31 cellular contexts compared by ENCODE assay signal in genomic region chrX:130803537-130803936, GRCh38.
"Had no signal": no experiment of that assay in that cellular context is flagged by ENCODE, and none has a peak within 500 bp of the region (broad histone marks: within the 10 kb centered on the region; RNA-seq: fewer than 3 reads in every experiment).

No MANE protein-coding gene starts in this region.

- H3K36me3 Mint-ChIP-seq: natural killer cell; neural progenitor cell; stimulated activated memory B cell treated with anti-CD40 and anti-IgM and Interleukin-4, amounts not matched to agents 10 μg/mL and 1 μg/mL and 100 μg/mL, for 72 hours; type B pancreatic cell had no signal

- H3K4me3 Mint-ChIP-seq: natural killer cell; nephron; neural progenitor cell; stimulated activated memory B cell treated with anti-CD40 and anti-IgM and Interleukin-4, amounts not matched to agents 10 μg/mL and 1 μg/mL and 100 μg/mL, for 72 hours; stimulated activated naive CD8-positive, alpha-beta T cell treated with anti-CD3 and anti-CD28 coated beads, Interleukin-15, amount 100 ng/mL, for 72 hours; type B pancreatic cell had no signal

- ATAC-seq: natural killer cell; psoas muscle; right cardiac atrium; sciatic nerve; stimulated activated memory B cell treated with anti-CD40 and anti-IgM and Interleukin-4, amounts not matched to agents 10 μg/mL and 1 μg/mL and 100 μg/mL, for 72 hours; stimulated activated naive CD8-positive, alpha-beta T cell treated with anti-CD3 and anti-CD28 coated beads, Interleukin-15, amount 100 ng/mL, for 72 hours; stimulated activated naive CD8-positive, alpha-beta T cell treated with anti-CD3 and anti-CD28 coated beads, Interleukin-15, Interleukin-2, amounts not matched to agents 100 U/mL and 50 U/mL, for 24 hours; upper lobe of right lung had no signal

- H3K36me3 ChIP-seq: neural progenitor cell, ovary, spleen, suprapubic skin, tibial artery, transverse colon, upper lobe of right lung, uterus had no signal

- H3K27ac Mint-ChIP-seq: natural killer cell; nephron; neural progenitor cell; progenitor cell of endocrine pancreas; stimulated activated memory B cell treated with anti-CD40 and anti-IgM and Interleukin-4, amounts not matched to agents 10 μg/mL and 1 μg/mL and 100 μg/mL, for 72 hours; stimulated activated naive CD8-positive, alpha-beta T cell treated with anti-CD3 and anti-CD28 coated beads, Interleukin-15, amount 100 ng/mL, for 72 hours; type B pancreatic cell had no signal

- H3K27me3 ChIP-seq: neural progenitor cell, ovary, spleen, suprapubic skin, testis, tibial artery, transverse colon, upper lobe of right lung, uterus had no signal

- H3K4me1 ChIP-seq: neural progenitor cell, parathyroid adenoma, psoas muscle, spleen, suprapubic skin, testis, tibial artery, transverse colon, upper lobe of right lung, uterus had no signal

- DNase-seq: natural killer cell; occipital lobe; ovary; posterior cingulate gyrus; psoas muscle; right cardiac atrium; spleen; stimulated activated CD4-positive, alpha-beta T cell treated with anti-CD3 and anti-CD28 coated beads, Interleukin-12 subunit alpha, Interleukin-12 subunit beta, amount 100 ng/mL, for 4 hours; stimulated activated CD4-positive, alpha-beta T cell treated with anti-CD3 and anti-CD28 coated beads, Interleukin-1b, Interleukin-23, amount 100 ng/mL, for 48 hours; stimulated activated CD4-positive, alpha-beta T cell treated with anti-CD3 and anti-CD28 coated beads, Interleukin-4, amount 100 ng/mL, for 1 hour; stimulated activated CD4-positive, alpha-beta T cell treated with anti-CD3 and anti-CD28 coated beads, Interleukin-4, amount 100 ng/mL, for 4 hours; stimulated activated CD8-positive, alpha-beta memory T cell treated with anti-CD3 and anti-CD28 coated beads, Interleukin-4, amount 100 ng/mL, for 48 hours; stimulated activated naive CD4-positive, alpha-beta T cell; stimulated activated naive CD8-positive, alpha-beta T cell treated with anti-CD3 and anti-CD28 coated beads, Interleukin-15, amount 100 ng/mL, for 72 hours; stimulated activated naive CD8-positive, alpha-beta T cell treated with anti-CD3 and anti-CD28 coated beads, Interleukin-15, Interleukin-2, amounts not matched to agents 100 U/mL and 50 U/mL, for 24 hours; substantia nigra; testis; tibial artery; transverse colon; upper lobe of right lung; uterus had no signal

- H3K27me3 Mint-ChIP-seq: progenitor cell of endocrine pancreas; stimulated activated memory B cell treated with anti-CD40 and anti-IgM and Interleukin-4, amounts not matched to agents 10 μg/mL and 1 μg/mL and 100 μg/mL, for 72 hours; stimulated activated naive CD8-positive, alpha-beta T cell treated with anti-CD3 and anti-CD28 coated beads, Interleukin-15, amount 100 ng/mL, for 72 hours had no signal

- H3K9me3 Mint-ChIP-seq: natural killer cell; nephron; neural progenitor cell; stimulated activated memory B cell treated with anti-CD40 and anti-IgM and Interleukin-4, amounts not matched to agents 10 μg/mL and 1 μg/mL and 100 μg/mL, for 72 hours; stimulated activated naive CD8-positive, alpha-beta T cell treated with anti-CD3 and anti-CD28 coated beads, Interleukin-15, amount 100 ng/mL, for 72 hours; type B pancreatic cell had no signal

- H3K9ac ChIP-seq: neural progenitor cell, parathyroid adenoma had no signal

- H3K4me2 ChIP-seq: neural progenitor cell, smooth muscle cell had no signal

- H2AFZ ChIP-seq: neural progenitor cell, parathyroid adenoma had no signal

- H3K27ac ChIP-seq: neural progenitor cell, ovary, parathyroid adenoma, psoas muscle, skin epidermis, spleen, suprapubic skin, testis, tibial artery, transverse colon, upper lobe of right lung, uterus had no signal

- H3K4me1 Mint-ChIP-seq: neural progenitor cell; stimulated activated memory B cell treated with anti-CD40 and anti-IgM and Interleukin-4, amounts not matched to agents 10 μg/mL and 1 μg/mL and 100 μg/mL, for 72 hours; stimulated activated naive CD8-positive, alpha-beta T cell treated with anti-CD3 and anti-CD28 coated beads, Interleukin-15, amount 100 ng/mL, for 72 hours had no signal

- H3K9me3 ChIP-seq: ovary, psoas muscle, spleen, suprapubic skin, testis, tibial artery, transverse colon, upper lobe of right lung, uterus had no signal

- H3K4me3 ChIP-seq: neural progenitor cell, ovary, psoas muscle, skin epidermis, smooth muscle cell, spleen, suprapubic skin, testis, tibial artery, transverse colon, upper lobe of right lung, uterus had no signal

- H3K79me2 ChIP-seq: parathyroid adenoma had no signal
